3 cellular contexts compared by ENCODE assay signal in genomic region chr1:42814815-42815214, GRCh38. TPM values are rescaled to one million over a fixed set of nuclear protein-coding genes. Genes with fewer than 3 reads are reported as not detected.
"Had no signal": no experiment of that assay in that cellular context is flagged by ENCODE, and none has a peak within 500 bp of the region (broad histone marks: within the 10 kb centered on the region; RNA-seq: fewer than 3 reads in every experiment).

No MANE protein-coding gene starts in this region.

RNA-seq across cellular contexts. Expression of gene TMEM269, which starts 30.0 kb away (rescaled TPM):
- total RNA-seq: Right ventricle myocardium inferior, RPMI7951, SK-MEL-5 had no signal
